In the genomic region with DNA sequence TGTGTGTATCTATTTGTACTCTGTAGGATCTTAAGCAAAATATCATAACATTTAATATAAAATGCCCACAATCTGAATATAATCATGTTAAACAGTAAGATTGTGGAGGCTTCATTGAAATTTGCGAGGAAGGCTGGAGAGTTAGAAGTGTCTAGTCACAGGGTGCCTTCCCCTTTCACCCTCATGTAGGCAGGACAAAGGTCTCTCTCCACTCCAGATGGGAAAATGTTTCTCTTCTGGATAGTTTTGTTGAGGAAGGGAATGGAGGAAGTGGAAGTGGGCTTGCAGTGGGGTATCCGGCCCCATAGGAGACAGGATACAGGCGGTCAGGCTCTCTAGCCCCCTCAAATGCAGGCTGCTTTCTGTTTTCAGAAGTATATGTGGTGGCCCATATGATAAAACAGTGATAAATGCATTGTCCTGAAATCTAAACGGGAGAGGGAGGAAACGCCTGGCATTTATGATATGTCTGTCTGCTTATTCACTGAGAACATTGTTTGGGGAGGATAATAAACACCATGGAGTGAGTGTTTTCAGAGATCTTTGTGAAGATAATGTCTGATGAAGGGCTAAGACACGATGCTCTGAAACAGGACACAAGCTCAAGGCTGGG, we compare ENCODE assay signal across 21 cellular contexts. TPM values are rescaled to one million over a fixed set of nuclear protein-coding genes. Genes with fewer than 3 reads are reported as not detected.
"Had no signal": no experiment of that assay in that cellular context is flagged by ENCODE, and none has a peak within 500 bp of the region (broad histone marks: within the 10 kb centered on the region; RNA-seq: fewer than 3 reads in every experiment).

No MANE protein-coding gene starts in this region.

- H3K4me1 Mint-ChIP-seq: activated CD4-positive, alpha-beta T cell treated with anti-CD3 and anti-CD28 coated beads, Interleukin-2, amount 10 ng/mL, durations not matched to agents 24 days and 14 days; activated naive CD4-positive, alpha-beta T cell treated with anti-CD3 and anti-CD28 coated beads, Interleukin-2, amount 50 U/mL, for 24 hours; neural crest cell; stimulated activated naive CD8-positive, alpha-beta T cell treated with anti-CD3 and anti-CD28 coated beads, Interleukin-15, amount 100 ng/mL, for 72 hours had no signal

- H3K4me3 Mint-ChIP-seq: activated CD4-positive, alpha-beta T cell treated with anti-CD3 and anti-CD28 coated beads, Interleukin-2, amount 10 ng/mL, durations not matched to agents 24 days and 14 days; activated CD8-positive, alpha-beta T cell treated with anti-CD3 and anti-CD28 coated beads, Interleukin-2, amount 10 ng/mL, durations not matched to agents 7 days and 5 days; activated naive CD4-positive, alpha-beta T cell treated with anti-CD3 and anti-CD28 coated beads, Interleukin-2, amount 50 U/mL, for 24 hours; neural crest cell; stimulated activated naive CD8-positive, alpha-beta T cell treated with anti-CD3 and anti-CD28 coated beads, Interleukin-15, amount 100 ng/mL, for 72 hours had no signal

- H3K27ac ChIP-seq: adrenal gland, epithelial cell of prostate, gastrocnemius medialis, heart left ventricle, psoas muscle, testis had no signal

- ATAC-seq: activated CD8-positive, alpha-beta T cell treated with anti-CD3 and anti-CD28 coated beads, Interleukin-2, amount 10 ng/mL, durations not matched to agents 7 days and 5 days; gastrocnemius medialis; psoas muscle; stimulated activated naive CD8-positive, alpha-beta T cell treated with anti-CD3 and anti-CD28 coated beads, Interleukin-15, amount 100 ng/mL, for 72 hours had no signal

- H3K27ac Mint-ChIP-seq: activated CD4-positive, alpha-beta T cell treated with anti-CD3 and anti-CD28 coated beads, Interleukin-2, amount 10 ng/mL, durations not matched to agents 24 days and 14 days; activated CD8-positive, alpha-beta T cell treated with anti-CD3 and anti-CD28 coated beads, Interleukin-2, amount 10 ng/mL, durations not matched to agents 7 days and 5 days; activated naive CD4-positive, alpha-beta T cell treated with anti-CD3 and anti-CD28 coated beads, Interleukin-2, amount 50 U/mL, for 24 hours had no signal

- H3K27me3 Mint-ChIP-seq: activated naive CD4-positive, alpha-beta T cell treated with anti-CD3 and anti-CD28 coated beads, Interleukin-2, amount 50 U/mL, for 24 hours had no signal

- H3K36me3 ChIP-seq: adrenal gland, gastrocnemius medialis, heart left ventricle, spleen had no signal

- H3K4me1 ChIP-seq: adrenal gland, gastrocnemius medialis, psoas muscle, testis had no signal

- H3K9me3 ChIP-seq: adrenal gland, gastrocnemius medialis, testis had no signal

- H3K4me3 ChIP-seq: adrenal gland, gastrocnemius medialis, heart left ventricle, psoas muscle, spleen, testis had no signal

- DNase-seq: activated CD4-positive, alpha-beta T cell treated with anti-CD3 and anti-CD28 coated beads, Interleukin-2, amount 10 ng/mL, durations not matched to agents 24 days and 14 days; activated CD4-positive, CD25-positive, alpha-beta regulatory T cell; activated CD8-positive, alpha-beta memory T cell treated with anti-CD3 and anti-CD28 coated beads, Interleukin-2, amount 50 U/mL, for 4 hours; activated CD8-positive, alpha-beta T cell treated with anti-CD3 and anti-CD28 coated beads, Interleukin-2, amount 10 ng/mL, durations not matched to agents 7 days and 5 days; activated effector memory CD4-positive, alpha-beta T cell treated with anti-CD3 and anti-CD28 coated beads, Interleukin-2, amount 50 U/mL, for 16 hours; activated T-cell treated with anti-CD3 and anti-CD28 coated beads, Interleukin-2, amount 50 U/mL, for 48 hours; adrenal gland; caudate nucleus; effector memory CD4-positive, alpha-beta T cell; gastrocnemius medialis; heart left ventricle; mesendoderm; psoas muscle; spleen; stimulated activated naive CD8-positive, alpha-beta T cell treated with anti-CD3 and anti-CD28 coated beads, Interleukin-15, amount 100 ng/mL, for 72 hours; T-helper 2 cell; testis had no signal

- H3K27me3 ChIP-seq: adrenal gland, gastrocnemius medialis, heart left ventricle, spleen, testis had no signal

RNA-seq across cellular contexts. Expression of a gene that starts 13.3 kb away (rescaled TPM):
- total RNA-seq: activated CD4-positive, alpha-beta T cell treated with anti-CD3 and anti-CD28 coated beads, Interleukin-2, amount 10 ng/mL, durations not matched to agents 24 days and 14 days; activated CD8-positive, alpha-beta T cell treated with anti-CD3 and anti-CD28 coated beads, Interleukin-2, amount 10 ng/mL, durations not matched to agents 7 days and 5 days had no signal
- polyA plus RNA-seq: fibroblast of lung had no signal
